Comparison of ENCODE assay signal across 20 cellular contexts in genomic region chr11:33934450-33934849, GRCh38. TPM values are rescaled to one million over a fixed set of nuclear protein-coding genes. Genes with fewer than 3 reads are reported as not detected.
"Had no signal": no experiment of that assay in that cellular context is flagged by ENCODE, and none has a peak within 500 bp of the region (broad histone marks: within the 10 kb centered on the region; RNA-seq: fewer than 3 reads in every experiment).

No MANE protein-coding gene starts in this region.

- ATAC-seq: activated CD8-positive, alpha-beta T cell treated with anti-CD3 and anti-CD28 coated beads, Interleukin-2, amount 10 ng/mL, durations not matched to agents 7 days and 5 days; left lung; stimulated activated naive B cell treated with anti-CD40 and anti-IgM and Interleukin-4, amounts not matched to agents 10 μg/mL and 1 μg/mL and 100 μg/mL, for 72 hours had no signal

- H3K9me3 ChIP-seq: breast epithelium, ovary had no signal

- H2AFZ ChIP-seq: neural progenitor cell had no signal

- DNase-seq: activated CD4-positive, alpha-beta T cell treated with anti-CD3 and anti-CD28 coated beads, Interleukin-2, amount 10 ng/mL, durations not matched to agents 24 days and 14 days; activated CD4-positive, CD25-positive, alpha-beta regulatory T cell; activated CD8-positive, alpha-beta T cell treated with anti-CD3 and anti-CD28 coated beads, Interleukin-2, amount 10 ng/mL, durations not matched to agents 7 days and 5 days; activated naive CD4-positive, alpha-beta T cell treated with anti-CD3 and anti-CD28 coated beads, Interleukin-2, amount 10 ng/mL, durations not matched to agents 7 days and 5 days; activated T-cell treated with anti-CD3 and anti-CD28 coated beads, Interleukin-2, amount 50 U/mL, for 24 hours; aorta; kidney; left lung; mammary epithelial cell; ovary; spleen; stimulated activated CD4-positive, alpha-beta T cell treated with anti-CD3 and anti-CD28 coated beads, Interleukin-4, amount 100 ng/mL, for 4 hours; stimulated activated naive B cell treated with anti-CD40 and anti-IgM and Interleukin-4, amounts not matched to agents 10 μg/mL and 1 μg/mL and 100 μg/mL, for 72 hours; SW 1271; T-helper 2 cell had no signal

- H3K4me3 Mint-ChIP-seq: activated CD4-positive, alpha-beta T cell treated with anti-CD3 and anti-CD28 coated beads, Interleukin-2, amount 10 ng/mL, durations not matched to agents 24 days and 14 days; activated CD8-positive, alpha-beta T cell treated with anti-CD3 and anti-CD28 coated beads, Interleukin-2, amount 10 ng/mL, durations not matched to agents 7 days and 5 days; activated naive CD4-positive, alpha-beta T cell treated with anti-CD3 and anti-CD28 coated beads, Interleukin-2, amount 10 ng/mL, durations not matched to agents 7 days and 5 days; activated T-cell treated with anti-CD3 and anti-CD28 coated beads, Interleukin-2, amount 50 U/mL, for 24 hours; neural progenitor cell; stimulated activated naive B cell treated with anti-CD40 and anti-IgM and Interleukin-4, amounts not matched to agents 10 μg/mL and 1 μg/mL and 100 μg/mL, for 72 hours had no signal

- H3K4me3 ChIP-seq: breast epithelium, coronary artery, left lung, neural progenitor cell, ovary, spleen had no signal

- H3K9me3 Mint-ChIP-seq: neural progenitor cell had no signal

- H3K36me3 ChIP-seq: breast epithelium, left lung, neural progenitor cell, ovary, spleen had no signal

- H3K27ac ChIP-seq: coronary artery, left lung, neural progenitor cell, ovary had no signal

- H3K36me3 Mint-ChIP-seq: activated naive CD4-positive, alpha-beta T cell treated with anti-CD3 and anti-CD28 coated beads, Interleukin-2, amount 10 ng/mL, durations not matched to agents 7 days and 5 days; neural progenitor cell had no signal

- H3K4me2 ChIP-seq: neural progenitor cell had no signal

- H3K27ac Mint-ChIP-seq: activated CD4-positive, alpha-beta T cell treated with anti-CD3 and anti-CD28 coated beads, Interleukin-2, amount 10 ng/mL, durations not matched to agents 24 days and 14 days; activated CD8-positive, alpha-beta T cell treated with anti-CD3 and anti-CD28 coated beads, Interleukin-2, amount 10 ng/mL, durations not matched to agents 7 days and 5 days; activated naive CD4-positive, alpha-beta T cell treated with anti-CD3 and anti-CD28 coated beads, Interleukin-2, amount 10 ng/mL, durations not matched to agents 7 days and 5 days; activated T-cell treated with anti-CD3 and anti-CD28 coated beads, Interleukin-2, amount 50 U/mL, for 24 hours; neural progenitor cell; stimulated activated naive B cell treated with anti-CD40 and anti-IgM and Interleukin-4, amounts not matched to agents 10 μg/mL and 1 μg/mL and 100 μg/mL, for 72 hours had no signal

- H3K9ac ChIP-seq: neural progenitor cell had no signal

- FAIRE-seq: endometrium, frontal cortex, kidney had no signal

- H3K27me3 ChIP-seq: breast epithelium, left lung, neural progenitor cell, ovary, spleen had no signal

RNA-seq across cellular contexts. Expression of gene LMO2, which starts 42.6 kb away (rescaled TPM):
- total RNA-seq: activated CD4-positive, alpha-beta T cell treated with anti-CD3 and anti-CD28 coated beads, Interleukin-2, amount 10 ng/mL, durations not matched to agents 24 days and 14 days; activated CD8-positive, alpha-beta T cell treated with anti-CD3 and anti-CD28 coated beads, Interleukin-2, amount 10 ng/mL, durations not matched to agents 7 days and 5 days had no signal
